Comparison of ENCODE assay signal across 1 cellular context in the genomic region with DNA sequence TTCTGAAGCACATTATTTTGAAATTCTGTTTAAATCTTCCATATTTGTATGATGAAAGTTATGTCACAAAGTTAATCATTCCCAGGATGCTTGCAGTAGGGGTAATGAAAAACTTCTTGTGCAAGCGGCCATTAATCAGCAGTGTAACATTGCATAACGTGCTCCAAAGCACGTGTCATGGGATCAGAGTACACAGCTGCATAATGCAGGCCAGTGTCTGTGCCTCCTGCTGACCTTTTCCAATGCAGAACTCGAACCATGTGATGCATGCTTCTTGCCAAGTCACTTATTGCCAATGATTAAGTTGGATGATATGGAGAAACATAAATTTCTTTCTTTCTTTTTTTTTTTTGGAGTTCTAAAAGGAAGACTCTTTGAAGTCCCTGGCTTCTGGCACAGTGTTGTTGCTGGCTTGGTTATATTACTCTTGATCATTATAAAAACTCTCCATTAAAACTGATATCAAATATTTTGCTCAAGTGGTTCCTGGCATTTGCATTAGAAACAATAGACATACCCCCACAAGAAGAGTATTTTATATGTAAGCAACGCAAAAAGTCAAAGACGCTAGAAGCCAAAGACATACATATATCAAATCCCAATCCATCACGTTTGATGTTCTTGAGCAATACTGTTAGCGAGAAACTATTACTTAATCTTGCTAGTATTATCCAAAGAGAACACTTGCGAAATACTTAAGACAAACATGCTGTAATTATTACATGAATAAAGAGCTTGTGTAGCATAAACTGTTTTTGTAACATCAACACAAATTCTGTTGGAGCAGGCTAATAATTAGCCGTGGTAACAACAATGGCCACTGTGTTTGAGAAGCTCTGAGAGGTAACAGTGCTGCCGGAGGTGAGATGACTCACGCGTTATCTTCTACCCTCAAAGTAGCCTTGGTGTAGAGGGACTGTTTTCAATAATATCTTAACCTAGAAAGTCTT.
TF ChIP-seq lines count a peak whose summit lies in the region.

No MANE protein-coding gene starts in this region.

TF ChIP-seq in A549, 52 proteins besides CTCF, POLR2A, EP300 and RAD21 (continued from another document):
- TF ChIP-seq NPAS2 (CRISPR knock-in tag; IDR thresholded peaks at IDR 0.05; ENCODE audit: borderline replicate concordance) (peak; percentile 98), EHMT2 (IDR thresholded peaks at IDR 0.05; ENCODE audit: low read depth) (no peak), ZFP36 (IDR thresholded peaks at IDR 0.05; ENCODE audit: borderline replicate concordance, partially characterized antibody) (no peak), HEYL (CRISPR knock-in tag; IDR thresholded peaks at IDR 0.05) (no peak), JUNB (IDR thresholded peaks at IDR 0.05) (peak; percentile 95), NFE2L2 (conservative IDR thresholded peaks at IDR 0.05; ENCODE audit: low read length) (peak; percentile 46; the same call in 1 of the 2 replicates), HOXB13 (CRISPR knock-in tag; IDR thresholded peaks at IDR 0.05; ENCODE audit: low read depth) (no peak), CBX2 (IDR thresholded peaks at IDR 0.05; ENCODE audit: borderline replicate concordance, low read depth) (no peak), TFCP2L1 (CRISPR knock-in tag; IDR thresholded peaks at IDR 0.05) (no peak), BCL3 (IDR thresholded peaks at IDR 0.05) (peak; percentile 96; the same call in 2 of the 3 replicates), REST (IDR thresholded peaks at IDR 0.05) (no peak), FOXS1 (CRISPR knock-in tag; IDR thresholded peaks at IDR 0.05) (peak; percentile 25; the same call in 1 of the 2 replicates), HOXA7 (CRISPR knock-in tag; IDR thresholded peaks at IDR 0.05) (0 out of 2 replicates have a peak, but pooled peaks have one; percentile 47), POLR2AphosphoS2 (conservative IDR thresholded peaks at IDR 0.05; ENCODE audit: low read length) (no peak), RARB (CRISPR knock-in tag; IDR thresholded peaks at IDR 0.05) (no peak), FOSB (CRISPR knock-in tag; IDR thresholded peaks at IDR 0.05) (no peak), ZSCAN20 (CRISPR knock-in tag; IDR thresholded peaks at IDR 0.05) (peak; percentile 9; the same call in 1 of the 2 replicates), RNF2 (IDR thresholded peaks at IDR 0.05; ENCODE audit: borderline replicate concordance, low read depth) (no peak), PBX3 (IDR thresholded peaks at IDR 0.05) (peak; percentile 88), CBX8 (IDR thresholded peaks at IDR 0.05) (no peak), KDM5A (IDR thresholded peaks at IDR 0.05) (no peak), TP53 (CRISPR knock-in tag; IDR thresholded peaks at IDR 0.05) (no peak)
- TF ChIP-seq, protein P1, sequence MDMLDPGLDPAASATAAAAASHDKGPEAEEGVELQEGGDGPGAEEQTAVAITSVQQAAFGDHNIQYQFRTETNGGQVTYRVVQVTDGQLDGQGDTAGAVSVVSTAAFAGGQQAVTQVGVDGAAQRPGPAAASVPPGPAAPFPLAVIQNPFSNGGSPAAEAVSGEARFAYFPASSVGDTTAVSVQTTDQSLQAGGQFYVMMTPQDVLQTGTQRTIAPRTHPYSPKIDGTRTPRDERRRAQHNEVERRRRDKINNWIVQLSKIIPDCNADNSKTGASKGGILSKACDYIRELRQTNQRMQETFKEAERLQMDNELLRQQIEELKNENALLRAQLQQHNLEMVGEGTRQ (IDR thresholded peaks at IDR 0.05): peak; percentile 92
- TF ChIP-seq, protein P2, sequence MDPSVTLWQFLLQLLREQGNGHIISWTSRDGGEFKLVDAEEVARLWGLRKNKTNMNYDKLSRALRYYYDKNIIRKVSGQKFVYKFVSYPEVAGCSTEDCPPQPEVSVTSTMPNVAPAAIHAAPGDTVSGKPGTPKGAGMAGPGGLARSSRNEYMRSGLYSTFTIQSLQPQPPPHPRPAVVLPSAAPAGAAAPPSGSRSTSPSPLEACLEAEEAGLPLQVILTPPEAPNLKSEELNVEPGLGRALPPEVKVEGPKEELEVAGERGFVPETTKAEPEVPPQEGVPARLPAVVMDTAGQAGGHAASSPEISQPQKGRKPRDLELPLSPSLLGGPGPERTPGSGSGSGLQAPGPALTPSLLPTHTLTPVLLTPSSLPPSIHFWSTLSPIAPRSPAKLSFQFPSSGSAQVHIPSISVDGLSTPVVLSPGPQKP (IDR thresholded peaks at IDR 0.05; ENCODE audit: low read depth, low read length): no peak
